In genomic region chr17:44362479-44362963, GRCh38 we compare ENCODE assay signal across 10 cellular contexts. TPM values are rescaled to one million over a fixed set of nuclear protein-coding genes. Genes with fewer than 3 reads are reported as not detected.
DNase-seq lines count a peak whose midpoint lies in the region; ATAC-seq and TF ChIP-seq lines count a peak whose summit lies in the region.
"Had no signal": no experiment of that assay in that cellular context is flagged by ENCODE, and none has a peak within 500 bp of the region (broad histone marks: within the 10 kb centered on the region; RNA-seq: fewer than 3 reads in every experiment).

No MANE protein-coding gene starts in this region.

- peaks cover 24 to 55% (median 43%) of the 10 kb centered on the region in 3 donors for H3K27me3 Mint-ChIP-seq in naive B cell
- peaks cover 45% of the 10 kb centered on the region for H3K27me3 Mint-ChIP-seq in CD4-positive, alpha-beta T cell

- no peak overlapping the region for H3K27ac Mint-ChIP-seq in naive B cell
- H3K27ac Mint-ChIP-seq in CD4-positive, alpha-beta T cell: no peak overlapping the region

- ATAC-seq in naive B cell (ENCODE audit: low read depth in 2 of 2): no peak
- ATAC-seq in CD4-positive, alpha-beta T cell (ENCODE audit: poor library complexity): no peak

- intact Hi-C loops in CD4-positive, alpha-beta T cell (cut with DNase I, micrococcal nuclease): no loop called here

- H3K27me3 ChIP-seq in KMS-11 (ENCODE audit: insufficient read depth, low read depth): peaks cover 32% of the 10 kb centered on the region
- H3K27me3 ChIP-seq in CD4-positive, alpha-beta T cell (ENCODE audit: control insufficient read depth, insufficient read depth, low read length): peaks cover 21% of the 10 kb centered on the region

- H3K4me1 ChIP-seq in KMS-11 (ENCODE audit: low read depth, poor library complexity, severe bottlenecking): peaks cover 16% of the 10 kb centered on the region

- no peaks in the 10 kb centered on the region for H3K36me3 ChIP-seq in KMS-11 (ENCODE audit: insufficient read depth)

- H3K4me3 ChIP-seq in AG04449 (ENCODE audit: low read depth, low read length) (peak overlapping the region; percentile 70), KMS-11 (IDR thresholded peaks at IDR 0.05; ENCODE audit: insufficient read depth, low read depth, low read length) (no peak overlapping the region), coronary artery (peak overlapping the region; percentile 73)

- CTCF ChIA-PET in AG04449 (lab: Yijun Ruan, JAX): interaction anchor here (0.6 to 10.9 kb wide), 21 partner anchors 9 to 264 kb away, joined by 3 to 165 read pairs (median 5); partner anchors contain the start of gene GRN
- CTCF ChIA-PET in CD4-positive, alpha-beta T cell (lab: Charles Lee): interaction anchor here (1.3 to 1.5 kb wide), 3 partner anchors 8 to 153 kb away, joined by 3 to 7 read pairs (median 3); partner anchors contain the start of gene GRN

- H3K9me3 Mint-ChIP-seq in naive B cell: no peaks in the 10 kb centered on the region
- H3K9me3 Mint-ChIP-seq in CD4-positive, alpha-beta T cell: no peaks in the 10 kb centered on the region

- no peaks in the 10 kb centered on the region for H3K36me3 Mint-ChIP-seq in naive B cell
- no peaks in the 10 kb centered on the region for H3K36me3 Mint-ChIP-seq in CD4-positive, alpha-beta T cell (ENCODE audit: low read depth)

- no peak overlapping the region for H3K9ac ChIP-seq in KMS-11

- H3K27ac ChIP-seq in KMS-11 (no peak overlapping the region), coronary artery (no peak overlapping the region)
- H3K27ac ChIP-seq in CD4-positive, alpha-beta T cell (ENCODE audit: low read depth, low read length): no peak overlapping the region

- POLR2A ChIA-PET in AG04449 (lab: Yijun Ruan, JAX): interaction anchor here (0.7 kb wide), 1 partner anchor 17 kb away, joined by 3 read pairs; the partner anchor contains the start of gene GRN
- POLR2A ChIA-PET in CD4-positive, alpha-beta T cell (lab: Charles Lee): interaction anchor here (1.7 to 2.1 kb wide), 2 partner anchors 8 to 17 kb away, joined by 7 to 14 read pairs; partner anchors contain the start of gene GRN

- TF ChIP-seq CTCF in AG04449 (IDR thresholded peaks at IDR 0.05; ENCODE audit: insufficient read depth, low read length, missing control alignments): no peak
- TF ChIP-seq CTCF in KMS-11 (conservative IDR thresholded peaks at IDR 0.05; ENCODE audit: low read depth, low read length): no peak
- TF ChIP-seq CTCF in coronary artery (IDR thresholded peaks at IDR 0.05): no peak
- no peak for TF ChIP-seq CTCF in CD4-positive, alpha-beta T cell (IDR thresholded peaks at IDR 0.05)

- DNase-seq in AG04449 (ENCODE audit: low read depth, low spot score): no peak
- no peak for DNase-seq in coronary artery (ENCODE audit: low spot score)
- DNase-seq in naive B cell: no peak
- no peak for DNase-seq in CD4-positive, alpha-beta T cell
- no peak for DNase-seq in C1 segment of cervical spinal cord (lab: John Stamatoyannopoulos, UW)
- no peak for DNase-seq in activated CD4-positive, alpha-beta T cell treated with anti-CD3 and anti-CD28 coated beads for 4 hours
- DNase-seq in globus pallidus (ENCODE audit: low spot score): no peak
- DNase-seq: activated naive CD4-positive, alpha-beta T cell treated with Interleukin-2 at 50 U/mL for 16 hours; DMS 273 treated with DMSO at 0.1 percent for 48 hours had no signal

- H3K79me2 ChIP-seq in KMS-11 (ENCODE audit: insufficient read depth, low read depth): no peaks in the 10 kb centered on the region

- H2AFZ ChIP-seq in KMS-11 (ENCODE audit: low read depth): peak overlapping the region; percentile 98; the same call in 1 of the 2 replicates

- H3K9me3 ChIP-seq in CD4-positive, alpha-beta T cell (ENCODE audit: control insufficient read depth, low read length): no peaks in the 10 kb centered on the region

- H3K4me1 Mint-ChIP-seq in naive B cell: peaks cover 10 to 21% (median 11%) of the 10 kb centered on the region in 3 donors
- H3K4me1 Mint-ChIP-seq in CD4-positive, alpha-beta T cell (ENCODE audit: low read depth): peaks cover 8% of the 10 kb centered on the region

- H4K20me1 ChIP-seq in KMS-11 (ENCODE audit: insufficient read depth): no peaks in the 10 kb centered on the region

- peak overlapping the region in 6 of 8 donors; percentile 21 to 77 (median 58) for H3K4me3 Mint-ChIP-seq in naive B cell
- no peak overlapping the region for H3K4me3 Mint-ChIP-seq in CD4-positive, alpha-beta T cell

- peak overlapping the region; percentile 85 for H3K4me2 ChIP-seq in KMS-11

RNA-seq across cellular contexts. Expression of gene FAM171A2, which starts 1.1 kb away (rescaled TPM):
- polyA plus RNA-seq in naive B cell (ENCODE audit: low read depth in 6 of 6): under 1 TPM in 2 of 6 donors, not detected in 4; 0.21 to 0.29 TPM
- under 1 TPM; 0.08 to 0.19 TPM for total RNA-seq in CD4-positive, alpha-beta T cell

RNA-seq across cellular contexts. Expression of gene GRN, which starts 17.4 kb away (rescaled TPM):
- polyA plus RNA-seq in naive B cell (ENCODE audit: low read depth in 6 of 6): 100 to 1,000 TPM; 102 to 198 (median 110) TPM
- 10 to 100 TPM; 15.3 to 16.1 TPM for total RNA-seq in CD4-positive, alpha-beta T cell

RNA-seq across cellular contexts. Expression of gene ITGA2B, which starts 26.9 kb away (rescaled TPM):
- 1 to 10 TPM in 5 of 6 donors, under 1 TPM in 1; 0.70 to 7.1 (median 5.1) TPM for polyA plus RNA-seq in naive B cell (ENCODE audit: low read depth in 6 of 6)
- total RNA-seq in CD4-positive, alpha-beta T cell: under 1 TPM; 0.85 to 0.87 TPM

RNA-seq across cellular contexts. Expression of gene SLC25A39, which starts 37.9 kb away (rescaled TPM):
- polyA plus RNA-seq in naive B cell (ENCODE audit: low read depth in 6 of 6): 100 to 1,000 TPM in 3 of 6 donors, 10 to 100 TPM in 3; 87.3 to 143 (median 103) TPM
- total RNA-seq in CD4-positive, alpha-beta T cell: 10 to 100 TPM; 55.5 to 65.5 TPM

RNA-seq across cellular contexts. Expression of gene RUNDC3A, which starts 54.1 kb away (rescaled TPM):
- under 1 TPM in 2 of 6 donors, not detected in 4; 0.13 to 0.16 TPM for polyA plus RNA-seq in naive B cell (ENCODE audit: low read depth in 6 of 6)
- not detected for total RNA-seq in CD4-positive, alpha-beta T cell
